ENCODE assay signal across 18 cellular contexts in genomic region chr5:118310412-118310811, GRCh38.
DNase-seq lines count a peak whose midpoint lies in the region; ATAC-seq, FAIRE-seq and TF ChIP-seq lines count a peak whose summit lies in the region.
"Had no signal": no experiment of that assay in that cellular context is flagged by ENCODE, and none has a peak within 500 bp of the region (broad histone marks: within the 10 kb centered on the region; RNA-seq: fewer than 3 reads in every experiment).

No MANE protein-coding gene starts in this region.

- in situ Hi-C loops in IMR-90 (cut with MboI; ENCODE audit: low sequenced_read_pairs) = no loop called here

- dilution Hi-C loops in IMR-90 (cut with HindIII; ENCODE audit: low sequenced_read_pairs, unreplicated experiment) = no loop called here

- TF ChIP-seq RAD21 in A549 (conservative IDR thresholded peaks at IDR 0.05 in 1 of 2, IDR thresholded peaks at IDR 0.05 in 1 of 2) = no peak
- TF ChIP-seq RAD21 in IMR-90 (IDR thresholded peaks at IDR 0.05; ENCODE audit: low read length) = no peak

- H2BK15ac ChIP-seq in IMR-90 (ENCODE audit: low read depth, low read length) = no peak overlapping the region

- no peak overlapping the region for H2AFZ ChIP-seq in IMR-90 (replicated peaks; ENCODE audit: low read length, poor library complexity)
- no peak overlapping the region for H2AFZ ChIP-seq in smooth muscle cell (ENCODE audit: low read depth)

- H3K36me3 ChIP-seq in IMR-90 (ENCODE audit: control insufficient read depth, insufficient read depth, low read length) (no peaks in the 10 kb centered on the region), smooth muscle cell (ENCODE audit: low read depth) (no peaks in the 10 kb centered on the region)
- H3K36me3 ChIP-seq: BLaER1 had no signal

- no peaks in the 10 kb centered on the region for H3K27me3 ChIP-seq in IMR-90 (ENCODE audit: control insufficient read depth, insufficient read depth, low read length)
- no peaks in the 10 kb centered on the region for H3K27me3 ChIP-seq in smooth muscle cell (ENCODE audit: low read depth)
- H3K27me3 ChIP-seq: BLaER1 had no signal

- POLR2A ChIA-PET in A549 (lab: Yijun Ruan, JAX) (no interaction called here), IMR-90 (lab: Charles Lee; ENCODE audit: unreplicated experiment) (no interaction called here)

- no peak overlapping the region for H4K5ac ChIP-seq in IMR-90 (ENCODE audit: low read depth, low read length)

- no peak for TF ChIP-seq POLR2A in A549 (IDR thresholded peaks at IDR 0.05; ENCODE audit: low read length)
- no peak for TF ChIP-seq POLR2A in IMR-90 (IDR thresholded peaks at IDR 0.05; ENCODE audit: low read depth, low read length)
- TF ChIP-seq POLR2A in erythroblast (IDR thresholded peaks at IDR 0.05; ENCODE audit: low read length) = no peak

- no peak overlapping the region for H2AK9ac ChIP-seq in IMR-90 (replicated peaks; ENCODE audit: low read depth, low read length, poor library complexity)

- H2BK5ac ChIP-seq in IMR-90 (ENCODE audit: low read depth, low read length, poor library complexity, severe bottlenecking) = no peak overlapping the region

- H3K4me1 ChIP-seq in A549 = no peaks in the 10 kb centered on the region
- no peaks in the 10 kb centered on the region for H3K4me1 ChIP-seq in IMR-90 (ENCODE audit: control insufficient read depth, insufficient read depth, low read length)
- H3K4me1 ChIP-seq in smooth muscle cell (ENCODE audit: low read depth) = no peaks in the 10 kb centered on the region
- H3K4me1 ChIP-seq: BLaER1, Caco-2 had no signal

- TF ChIP-seq EP300 in A549 (IDR thresholded peaks at IDR 0.05) = no peak

- no peaks in the 10 kb centered on the region for H3K9me1 ChIP-seq in IMR-90 (ENCODE audit: insufficient read depth, low read length)

- TF ChIP-seq CTCF in A549 (IDR thresholded peaks at IDR 0.05) (no peak), IMR-90 (conservative IDR thresholded peaks at IDR 0.05; ENCODE audit: low read depth, low read length) (no peak), smooth muscle cell (IDR thresholded peaks at IDR 0.05; ENCODE audit: borderline replicate concordance, insufficient read depth, poor library complexity, severe bottlenecking) (no peak)

- no peak overlapping the region for H3K23ac ChIP-seq in IMR-90 (ENCODE audit: low read depth, low read length)

- no peak overlapping the region for H2BK120ac ChIP-seq in IMR-90 (ENCODE audit: low read depth, low read length)

- H2BK20ac ChIP-seq in IMR-90 (ENCODE audit: low read depth, low read length) = no peak overlapping the region

- H3K79me1 ChIP-seq in IMR-90 (ENCODE audit: low read depth in 1 of 2, low read length in 2 of 2) = no peaks in the 10 kb centered on the region

- H3K27ac ChIP-seq in A549 = no peak overlapping the region
- no peak overlapping the region for H3K27ac ChIP-seq in IMR-90 (ENCODE audit: insufficient read depth, low read length)
- H3K27ac ChIP-seq in smooth muscle cell (ENCODE audit: low read depth) = no peak overlapping the region
- H3K27ac ChIP-seq: BLaER1, C4-2B had no signal

- no peak for DNase-seq in A549 (ENCODE audit: low read depth in 1 of 2, low spot score in 1 of 2)
- DNase-seq in IMR-90 = no peak
- DNase-seq in erythroblast (lab: John Stamatoyannopoulos, UW) = peak; percentile 83 to 85
- no peak for DNase-seq in smooth muscle cell (lab: John Stamatoyannopoulos, UW; ENCODE audit: unreplicated experiment)
- no peak for DNase-seq in HuH-7 (ENCODE audit: low spot score)
- DNase-seq in AG08396 (ENCODE audit: low spot score) = no peak
- DNase-seq: 8988T; Caco-2; CD4-positive, CD25-positive, alpha-beta regulatory T cell; CD8-positive, alpha-beta T cell; DMS153; DND-41; H9 had no signal

- no peaks in the 10 kb centered on the region for H3K79me2 ChIP-seq in smooth muscle cell (ENCODE audit: low read depth)

- no TSS peak for BruUV-seq in IMR-90 (replicated peaks; lab: Mats Ljungman, UMichigan)

- intact Hi-C loops in IMR-90 (cut with micrococcal nuclease) = no loop called here

- no peaks in the 10 kb centered on the region for H3F3A ChIP-seq in smooth muscle cell (ENCODE audit: low read depth)

- no peak for FAIRE-seq in A549 (lab: Jason Lieb, UNC)
- FAIRE-seq: G401.6, GM12892 had no signal

- WGBS in A549 (ENCODE audit: missing lambda C conversion rate) = 0% methylated on average over 3 of the region's 3 CpGs
- no CpG with 5 or more reads among the region's 3 CpGs for WGBS in IMR-90 (ENCODE audit: extremely low coverage in 2 of 2, insufficient read length in 1 of 2), 2 experiments
- WGBS in smooth muscle cell (ENCODE audit: low lambda C conversion rate) = 69% methylated on average over 3 of the region's 3 CpGs

- H3K4me3 ChIP-seq in A549 (no peak overlapping the region), IMR-90 (ENCODE audit: insufficient read depth, low read depth, low read length) (no peak overlapping the region), smooth muscle cell (no peak overlapping the region)
- H3K4me3 ChIP-seq: BLaER1 had no signal

- no peak overlapping the region for H2AK5ac ChIP-seq in IMR-90 (ENCODE audit: low read depth, low read length)

- no peak overlapping the region for H3K4ac ChIP-seq in IMR-90 (ENCODE audit: low read depth, low read length)

- H4K20me1 ChIP-seq in IMR-90 (ENCODE audit: insufficient read depth, low read length) (no peaks in the 10 kb centered on the region), smooth muscle cell (ENCODE audit: low read depth) (no peaks in the 10 kb centered on the region)
- H4K20me1 ChIP-seq: BLaER1 had no signal

- no peak for ATAC-seq in A549
- no peak for ATAC-seq in IMR-90 (ENCODE audit: low read depth)
- ATAC-seq: CD8-positive, alpha-beta T cell; HCT116 had no signal

- no peak overlapping the region for H4K8ac ChIP-seq in IMR-90 (ENCODE audit: low read depth in 2 of 2, low read length in 2 of 2)

- H3K9me3 ChIP-seq in A549 (no peaks in the 10 kb centered on the region), IMR-90 (ENCODE audit: control insufficient read depth, insufficient read depth, low read length) (peaks cover 9% of the 10 kb centered on the region), smooth muscle cell (replicated peaks; ENCODE audit: low read depth) (no peaks in the 10 kb centered on the region)
- H3K9me3 ChIP-seq: BLaER1, Caco-2 had no signal

- H3K14ac ChIP-seq in IMR-90 (replicated peaks; ENCODE audit: low read depth, low read length) = no peak overlapping the region

- CTCF ChIA-PET in A549 (lab: Yijun Ruan, JAX) = no interaction called here
- CTCF ChIA-PET in IMR-90 (lab: Yijun Ruan, JAX) = no interaction called here

- H3K18ac ChIP-seq in IMR-90 (ENCODE audit: low read depth, low read length) = no peak overlapping the region

- no peak overlapping the region for H3K4me2 ChIP-seq in A549
- no peak overlapping the region for H3K4me2 ChIP-seq in IMR-90 (ENCODE audit: low read depth, low read length)
- no peak overlapping the region for H3K4me2 ChIP-seq in smooth muscle cell
- H3K4me2 ChIP-seq: BLaER1 had no signal

- no peak overlapping the region for H3K56ac ChIP-seq in IMR-90 (ENCODE audit: extremely low read depth, insufficient read depth, low read length)

- H3K9ac ChIP-seq in IMR-90 (ENCODE audit: low read depth, low read length) (no peak overlapping the region), smooth muscle cell (ENCODE audit: low read depth) (no peak overlapping the region)
- H3K9ac ChIP-seq: BLaER1 had no signal

- no peak overlapping the region for H4K91ac ChIP-seq in IMR-90 (ENCODE audit: insufficient read depth, low read depth, low read length)

TF ChIP-seq in A549, 52 proteins besides CTCF, POLR2A, EP300 and RAD21:
- TF ChIP-seq GATA3 (IDR thresholded peaks at IDR 0.05; ENCODE audit: borderline replicate concordance) = no peak
- TF ChIP-seq MAFK (IDR thresholded peaks at IDR 0.05; ENCODE audit: partially characterized antibody) = peak; percentile 61

TF ChIP-seq in IMR-90, 13 proteins besides CTCF, POLR2A, EP300 and RAD21:
- TF ChIP-seq FOS (IDR thresholded peaks at IDR 0.05; ENCODE audit: low read depth, low read length) (no peak), MAFK (IDR thresholded peaks at IDR 0.05; ENCODE audit: low read depth, low read length) (peak; percentile 63)
TF ChIP-seq in IMR-90: peak in this region for 1.

Comparison
In these comparisons a context has a peak if more than half of its experiments do, and no peak if none do; other contexts are left out.
1. DNase-seq: peak in erythroblast (2 of 2); none in A549 (0 of 2), IMR-90 (single experiment), smooth muscle cell (single experiment), HuH-7 (single experiment) and AG08396 (single experiment).